ENCODE assay signal across 8 cellular contexts in genomic region chr14:89165189-89165809, GRCh38.
DNase-seq lines count a peak whose midpoint lies in the region; ATAC-seq and TF ChIP-seq lines count a peak whose summit lies in the region.

No MANE protein-coding gene starts in this region.

- H3K4me3 ChIP-seq in mucosa of rectum (ENCODE audit: low read length in 2 of 2) (peak overlapping the region; percentile 6 to 56), lower leg skin (ENCODE audit: low read depth, poor library complexity, severe bottlenecking) (no peak overlapping the region)

- DNase-seq in AG20443 (ENCODE audit: low spot score): peak; percentile 31
- no peak for DNase-seq in activated naive CD8-positive, alpha-beta T cell treated with anti-CD3 and anti-CD28 coated beads, Interleukin-2, amount 10 ng/mL, durations not matched to agents 7 days and 5 days
- DNase-seq in SIG-M5 (lab: John Stamatoyannopoulos, UW): no peak
- no peak for DNase-seq in NCI-H1436 treated with DMSO at 0.1 percent for 48 hours (lab: John Stamatoyannopoulos, UW)
- no peak for DNase-seq in lower leg skin (ENCODE audit: low spot score in 2 of 2)

- H3K27ac Mint-ChIP-seq in activated naive CD8-positive, alpha-beta T cell treated with anti-CD3 and anti-CD28 coated beads, Interleukin-2, amount 10 ng/mL, durations not matched to agents 7 days and 5 days: peak overlapping the region; percentile 69

- intact Hi-C loops in lower leg skin (cut with DNase I; ENCODE audit: low total_unique reads): no loop called here

- peak overlapping the region; percentile 8 for H3K4me3 Mint-ChIP-seq in activated naive CD8-positive, alpha-beta T cell treated with anti-CD3 and anti-CD28 coated beads, Interleukin-2, amount 10 ng/mL, durations not matched to agents 7 days and 5 days

- no peak for TF ChIP-seq POLR2A in lower leg skin (IDR thresholded peaks at IDR 0.05)

- H3K27ac ChIP-seq in mucosa of rectum (ENCODE audit: low read depth in 2 of 2, low read length in 2 of 2): peak overlapping the region; percentile 45 to 52

- peaks cover 0 to 4% of the 10 kb centered on the region in 2 donors for H3K4me1 ChIP-seq in mucosa of rectum (ENCODE audit: control insufficient read depth in 2 of 2, insufficient read depth in 2 of 2, low read length in 2 of 2)

- POLR2A ChIA-PET in activated naive CD8-positive, alpha-beta T cell treated with anti-CD3 and anti-CD28 coated beads, Interleukin-2, amount 10 ng/mL, durations not matched to agents 7 days and 5 days (lab: Charles Lee): interaction anchor here (0.6 kb wide), 1 partner anchor 561 kb away, joined by 3 read pairs; no protein-coding TSS in a partner anchor

- no peaks in the 10 kb centered on the region for H3K27me3 Mint-ChIP-seq in activated naive CD8-positive, alpha-beta T cell treated with anti-CD3 and anti-CD28 coated beads, Interleukin-2, amount 10 ng/mL, durations not matched to agents 7 days and 5 days

- H3K9me3 ChIP-seq in mucosa of rectum (ENCODE audit: control insufficient read depth in 2 of 2, low read length in 2 of 2): no peaks in the 10 kb centered on the region

- peaks cover 17 to 21% of the 10 kb centered on the region in 2 donors for H3K36me3 ChIP-seq in mucosa of rectum (ENCODE audit: control insufficient read depth in 2 of 2, insufficient read depth in 2 of 2, low read length in 2 of 2)

- peak overlapping the region; percentile 3 to 48 for H3K9ac ChIP-seq in mucosa of rectum (ENCODE audit: low read depth in 1 of 2, low read length in 2 of 2)

- peaks cover 4% of the 10 kb centered on the region for H3K9me3 Mint-ChIP-seq in activated naive CD8-positive, alpha-beta T cell treated with anti-CD3 and anti-CD28 coated beads, Interleukin-2, amount 10 ng/mL, durations not matched to agents 7 days and 5 days

- H3K4me1 Mint-ChIP-seq in activated naive CD8-positive, alpha-beta T cell treated with anti-CD3 and anti-CD28 coated beads, Interleukin-2, amount 10 ng/mL, durations not matched to agents 7 days and 5 days: peaks cover 14% of the 10 kb centered on the region

- TF ChIP-seq CTCF in lower leg skin (IDR thresholded peaks at IDR 0.05): no peak

- H3K27me3 ChIP-seq in mucosa of rectum (ENCODE audit: control insufficient read depth in 2 of 2, insufficient read depth in 2 of 2, low read length in 2 of 2): no peaks in the 10 kb centered on the region

- peak; percentile 68 for ATAC-seq in GM18909 (IDR thresholded peaks at IDR 0.05; ENCODE audit: poor library complexity, unreplicated experiment)
- ATAC-seq in HG03064 (IDR thresholded peaks at IDR 0.05; ENCODE audit: low read depth, unreplicated experiment): peak; percentile 58
- peak; percentile 77 for ATAC-seq in activated naive CD8-positive, alpha-beta T cell treated with anti-CD3 and anti-CD28 coated beads, Interleukin-2, amount 10 ng/mL, durations not matched to agents 7 days and 5 days (ENCODE audit: low read depth)

- 42 to 43% methylated on average over 9 of the region's 9 CpGs for WGBS in lower leg skin, 2 donors

- peaks cover 27% of the 10 kb centered on the region for H3K36me3 Mint-ChIP-seq in activated naive CD8-positive, alpha-beta T cell treated with anti-CD3 and anti-CD28 coated beads, Interleukin-2, amount 10 ng/mL, durations not matched to agents 7 days and 5 days
